14 cellular contexts compared by ENCODE assay signal in genomic region chr1:9211291-9211811, GRCh38. TPM values are rescaled to one million over a fixed set of nuclear protein-coding genes. Genes with fewer than 3 reads are reported as not detected.
DNase-seq lines count a peak whose midpoint lies in the region; ATAC-seq and TF ChIP-seq lines count a peak whose summit lies in the region.
"Had no signal": no experiment of that assay in that cellular context is flagged by ENCODE, and none has a peak within 500 bp of the region (broad histone marks: within the 10 kb centered on the region; RNA-seq: fewer than 3 reads in every experiment).

No MANE protein-coding gene starts in this region.

- H3K27ac Mint-ChIP-seq in nephron progenitor cell, result peak overlapping the region; percentile 9
- H3K27ac Mint-ChIP-seq in chondrocyte (ENCODE audit: unreplicated experiment), result no peak overlapping the region
- H3K27ac Mint-ChIP-seq: activated T-helper 1 cell treated with anti-CD3 and anti-CD28 coated beads, Interleukin-12 subunit alpha, Interleukin-12 subunit beta, Interleukin-2, Interleukin-4 antibody, amounts not matched to agents 30 ng/mL and 10 ng/mL and 1 ng/mL, durations not matched to agents 14 hours and 24 hours and 36 hours; stimulated activated naive B cell treated with anti-CD40 and anti-IgM and Interleukin-4, amounts not matched to agents 10 μg/mL and 1 μg/mL and 100 μg/mL, for 72 hours had no signal

- H3K4me3 Mint-ChIP-seq in nephron progenitor cell, result peak overlapping the region; percentile 29
- H3K4me3 Mint-ChIP-seq in chondrocyte (ENCODE audit: unreplicated experiment), result no peak overlapping the region
- H3K4me3 Mint-ChIP-seq: activated T-helper 1 cell treated with anti-CD3 and anti-CD28 coated beads, Interleukin-12 subunit alpha, Interleukin-12 subunit beta, Interleukin-2, Interleukin-4 antibody, amounts not matched to agents 30 ng/mL and 10 ng/mL and 1 ng/mL, durations not matched to agents 14 hours and 24 hours and 36 hours; neural crest cell; stimulated activated naive B cell treated with anti-CD40 and anti-IgM and Interleukin-4, amounts not matched to agents 10 μg/mL and 1 μg/mL and 100 μg/mL, for 72 hours had no signal

- peaks cover 27% of the 10 kb centered on the region for H3K4me1 Mint-ChIP-seq in nephron progenitor cell
- peaks cover 5% of the 10 kb centered on the region for H3K4me1 Mint-ChIP-seq in chondrocyte (ENCODE audit: low read depth)
- H3K4me1 Mint-ChIP-seq: stimulated activated naive B cell treated with anti-CD40 and anti-IgM and Interleukin-4, amounts not matched to agents 10 μg/mL and 1 μg/mL and 100 μg/mL, for 72 hours had no signal

- no peaks in the 10 kb centered on the region for H3K36me3 Mint-ChIP-seq in nephron progenitor cell (ENCODE audit: low read depth)
- H3K36me3 Mint-ChIP-seq in chondrocyte (ENCODE audit: low read depth), result no peaks in the 10 kb centered on the region
- H3K36me3 Mint-ChIP-seq: stimulated activated naive B cell treated with anti-CD40 and anti-IgM and Interleukin-4, amounts not matched to agents 10 μg/mL and 1 μg/mL and 100 μg/mL, for 72 hours had no signal

- DNase-seq in EL (peak; percentile 94), NB4 (ENCODE audit: low read depth) (peak; percentile 21), dermis blood vessel endothelial cell (peak; percentile 91), nephron progenitor cell (no peak), hypothalamus (lab: John Stamatoyannopoulos, UW) (no peak), chondrocyte (ENCODE audit: low spot score) (no peak), GM20000 (ENCODE audit: low spot score) (no peak)
- DNase-seq: lower lobe of right lung; stimulated activated naive B cell treated with anti-CD40 and anti-IgM and Interleukin-4, amounts not matched to agents 10 μg/mL and 1 μg/mL and 100 μg/mL, for 72 hours had no signal

- TF ChIP-seq CTCF in NB4 (IDR thresholded peaks at IDR 0.05; ENCODE audit: low read depth, low read length) (no peak), nephron progenitor cell (IDR thresholded peaks at IDR 0.05) (no peak), chondrocyte (IDR thresholded peaks at IDR 0.05) (no peak), GM20000 (IDR thresholded peaks at IDR 0.05; ENCODE audit: extremely low read depth, missing control alignments) (no peak)

- H3K4me3 ChIP-seq in NB4 (ENCODE audit: low read depth, low read length), result no peak overlapping the region
- H3K4me3 ChIP-seq: lower lobe of right lung, SK-N-MC had no signal

- H3K9me3 Mint-ChIP-seq in nephron progenitor cell, result no peaks in the 10 kb centered on the region
- no peaks in the 10 kb centered on the region for H3K9me3 Mint-ChIP-seq in chondrocyte (ENCODE audit: low read depth)
- H3K9me3 Mint-ChIP-seq: activated T-helper 1 cell treated with anti-CD3 and anti-CD28 coated beads, Interleukin-12 subunit alpha, Interleukin-12 subunit beta, Interleukin-2, Interleukin-4 antibody, amounts not matched to agents 30 ng/mL and 10 ng/mL and 1 ng/mL, durations not matched to agents 14 hours and 24 hours and 36 hours; neural crest cell; stimulated activated naive B cell treated with anti-CD40 and anti-IgM and Interleukin-4, amounts not matched to agents 10 μg/mL and 1 μg/mL and 100 μg/mL, for 72 hours had no signal

- peaks cover 26% of the 10 kb centered on the region for H3K27me3 Mint-ChIP-seq in nephron progenitor cell (ENCODE audit: low read depth, poor library complexity)
- peaks cover 15% of the 10 kb centered on the region for H3K27me3 Mint-ChIP-seq in chondrocyte (ENCODE audit: low read depth)

- ATAC-seq in HG03442 (IDR thresholded peaks at IDR 0.05; ENCODE audit: unreplicated experiment), result no peak
- ATAC-seq: lower lobe of right lung; sciatic nerve; stimulated activated naive B cell treated with anti-CD40 and anti-IgM and Interleukin-4, amounts not matched to agents 10 μg/mL and 1 μg/mL and 100 μg/mL, for 72 hours had no signal

- no peak for TF ChIP-seq POLR2A in NB4 (IDR thresholded peaks at IDR 0.05; ENCODE audit: extremely low read depth, insufficient read length)

RNA-seq across cellular contexts. Expression of gene H6PD, which starts 23.2 kb away (rescaled TPM):
- 21.3 and 32.1 TPM in 2 replicates for total RNA-seq in dermis blood vessel endothelial cell
- total RNA-seq in chondrocyte, result 37.0 to 41.4 TPM (median 38.9 TPM) in 3 replicates

Comparison
In these comparisons a context has a peak if more than half of its experiments do, and no peak if none do; other contexts are left out.
1. DNase-seq: peak in EL (single experiment), NB4 (single experiment) and dermis blood vessel endothelial cell (single experiment); none in nephron progenitor cell (single experiment), hypothalamus (0 of 51), chondrocyte (single experiment) and GM20000 (single experiment).